9 cellular contexts compared by ENCODE assay signal in genomic region chr3:53043738-53044137, GRCh38. TPM values are rescaled to one million over a fixed set of nuclear protein-coding genes. Genes with fewer than 3 reads are reported as not detected.
A peak's percentile ranks its signal among the peaks of the same experiment; 100 is the strongest.
DNase-seq lines count a peak whose midpoint lies in the region; ATAC-seq and TF ChIP-seq lines count a peak whose summit lies in the region.
"Had no signal": no experiment of that assay in that cellular context is flagged by ENCODE, and none has a peak within 500 bp of the region (broad histone marks: within the 10 kb centered on the region; RNA-seq: fewer than 3 reads in every experiment).

No MANE protein-coding gene starts in this region.

- no peak for ATAC-seq in CD4-positive, CD25-positive, alpha-beta regulatory T cell (ENCODE audit: low read depth in 2 of 2)
- no peak for ATAC-seq in HCT116
- ATAC-seq: gastrocnemius medialis had no signal

- H3K79me2 ChIP-seq in HCT116 (ENCODE audit: insufficient read depth, low read length), result peaks cover 34% of the 10 kb centered on the region
- peaks cover 36% of the 10 kb centered on the region for H3K79me2 ChIP-seq in neural cell (replicated peaks; ENCODE audit: insufficient read depth, low read length)

- H3K4me2 ChIP-seq in HCT116 (ENCODE audit: low read length) (peak overlapping the region; percentile 94), neural cell (ENCODE audit: low read length) (peak overlapping the region; percentile 49)

- RAD21 ChIA-PET in HCT116 (lab: Charles Lee; ENCODE audit: low non-redundant PET in 1 of 2, low total read pairs in 2 of 2, uncharacterized antibody in 2 of 2, unreplicated experiment in 2 of 2), result no interaction called here

- H3K9ac ChIP-seq in HCT116 (ENCODE audit: low read length), result no peak overlapping the region
- H3K9ac ChIP-seq in neural cell (ENCODE audit: low read length), result no peak overlapping the region

- H3K27me3 ChIP-seq in CD4-positive, CD25-positive, alpha-beta regulatory T cell (ENCODE audit: control insufficient read depth, insufficient read depth, low read length), result no peaks in the 10 kb centered on the region
- H3K27me3 ChIP-seq in HCT116 (ENCODE audit: insufficient read depth, low read length) (no peaks in the 10 kb centered on the region), neural cell (ENCODE audit: insufficient read depth, low read depth, low read length) (peaks cover 19% of the 10 kb centered on the region)
- H3K27me3 ChIP-seq: gastrocnemius medialis had no signal

- no peaks in the 10 kb centered on the region for H3F3A ChIP-seq in neural cell (ENCODE audit: insufficient read depth, low read length, poor library complexity, severe bottlenecking)

- no TSS peak for BruUV-seq in HCT116 (replicated peaks; lab: Mats Ljungman, UMichigan)

- TF ChIP-seq CTCF in HCT116 (IDR thresholded peaks at IDR 0.05 in 2 of 3, conservative IDR thresholded peaks at IDR 0.05 in 1 of 3; ENCODE audit: borderline replicate concordance in 1 of 3, insufficient read depth in 1 of 3, low read depth in 2 of 3, low read length in 2 of 3), result no peak
- TF ChIP-seq CTCF in neural cell (IDR thresholded peaks at IDR 0.05; ENCODE audit: poor library complexity, severe bottlenecking), result no peak

- H3K36me3 Mint-ChIP-seq in CD4-positive, CD25-positive, alpha-beta regulatory T cell, result peaks cover 4% of the 10 kb centered on the region
- peaks cover 3% of the 10 kb centered on the region for H3K36me3 Mint-ChIP-seq in activated naive CD8-positive, alpha-beta T cell

- no peak for TF ChIP-seq RAD21 in HCT116 (IDR thresholded peaks at IDR 0.05; ENCODE audit: low read depth)
- no peak for TF ChIP-seq RAD21 in neural cell (conservative IDR thresholded peaks at IDR 0.05)

- no peaks in the 10 kb centered on the region for H3K9me3 ChIP-seq in CD4-positive, CD25-positive, alpha-beta regulatory T cell (ENCODE audit: control insufficient read depth in 2 of 2, low read length in 2 of 2)
- no peaks in the 10 kb centered on the region for H3K9me3 ChIP-seq in HCT116 (ENCODE audit: control insufficient read depth in 1 of 2, insufficient read depth in 1 of 2, low read depth in 1 of 2, low read length in 2 of 2)
- H3K9me3 ChIP-seq in neural cell (ENCODE audit: low read length), result no peaks in the 10 kb centered on the region
- H3K9me3 ChIP-seq: gastrocnemius medialis had no signal

- peak overlapping the region; percentile 93 for H3K4me3 ChIP-seq in CD4-positive, CD25-positive, alpha-beta regulatory T cell (ENCODE audit: low read depth, low read length)
- H3K4me3 ChIP-seq in HCT116 (replicated peaks in 1 of 2; ENCODE audit: low read depth in 1 of 2, low read length in 2 of 2), result no peak overlapping the region
- peak overlapping the region; percentile 74 for H3K4me3 ChIP-seq in neural cell (ENCODE audit: low read length)

- intact Hi-C loops in HCT116 (cut with micrococcal nuclease), result no loop called here

- H3K4me1 Mint-ChIP-seq in CD4-positive, CD25-positive, alpha-beta regulatory T cell, result peaks cover 34 to 59% (median 43%) of the 10 kb centered on the region in 4 donors
- H3K4me1 Mint-ChIP-seq in activated naive CD8-positive, alpha-beta T cell (ENCODE audit: low read depth), result peaks cover 55% of the 10 kb centered on the region

- H4K20me1 ChIP-seq in HCT116 (ENCODE audit: insufficient read depth) (no peaks in the 10 kb centered on the region), neural cell (ENCODE audit: insufficient read depth) (no peaks in the 10 kb centered on the region)

- no peak for DNase-seq in CD4-positive, CD25-positive, alpha-beta regulatory T cell
- DNase-seq in HCT116 (ENCODE audit: low read depth, low spot score) (no peak), hepatic stellate cell (ENCODE audit: low spot score) (no peak), HUDEP-2 (lab: John Stamatoyannopoulos, UW; ENCODE audit: unreplicated experiment in 76 of 76) (no peak), cerebellar nuclear complex (lab: John Stamatoyannopoulos, UW) (no peak)
- DNase-seq: gastrocnemius medialis, NCI-H1105 had no signal

- peaks cover 10% of the 10 kb centered on the region for H3K27me3 Mint-ChIP-seq in CD4-positive, CD25-positive, alpha-beta regulatory T cell
- H3K27me3 Mint-ChIP-seq in activated naive CD8-positive, alpha-beta T cell, result no peaks in the 10 kb centered on the region

- peaks cover 0 to 2% (median 0%) of the 10 kb centered on the region in 7 donors for H3K9me3 Mint-ChIP-seq in CD4-positive, CD25-positive, alpha-beta regulatory T cell
- no peaks in the 10 kb centered on the region for H3K9me3 Mint-ChIP-seq in activated naive CD8-positive, alpha-beta T cell (ENCODE audit: low read depth)

- H3K4me1 ChIP-seq in CD4-positive, CD25-positive, alpha-beta regulatory T cell (ENCODE audit: control insufficient read depth, insufficient read depth, low read length, poor library complexity, severe bottlenecking), result peaks cover 26% of the 10 kb centered on the region
- peaks cover 10 to 26% of the 10 kb centered on the region in 2 experiments for H3K4me1 ChIP-seq in HCT116 (ENCODE audit: control insufficient read depth in 1 of 2, insufficient read depth in 2 of 2, low read length in 2 of 2)

- no peak for TF ChIP-seq EP300 in neural cell (conservative IDR thresholded peaks at IDR 0.05; ENCODE audit: poor library complexity, severe bottlenecking)

- peak overlapping the region; percentile 86 for H3K27ac ChIP-seq in CD4-positive, CD25-positive, alpha-beta regulatory T cell (ENCODE audit: insufficient read depth, low read length, poor library complexity, severe bottlenecking)
- H3K27ac ChIP-seq in HCT116 (ENCODE audit: low read depth, low read length), result no peak overlapping the region
- H3K27ac ChIP-seq in neural cell (ENCODE audit: low read length), result no peak overlapping the region

- H3K9me2 ChIP-seq in HCT116 (ENCODE audit: insufficient read depth) (no peaks in the 10 kb centered on the region), neural cell (ENCODE audit: insufficient read depth, low read length) (no peaks in the 10 kb centered on the region)

- CTCF ChIA-PET in HCT116 (lab: Charles Lee), result no interaction called here

- no peak for TF ChIP-seq POLR2A in HCT116 (IDR thresholded peaks at IDR 0.05; ENCODE audit: borderline replicate concordance, extremely low read depth, insufficient read depth, insufficient read length)

- H3K4me3 Mint-ChIP-seq in CD4-positive, CD25-positive, alpha-beta regulatory T cell, result peak overlapping the region; percentile 95 to 98 (median 96)
- peak overlapping the region; percentile 96 for H3K4me3 Mint-ChIP-seq in activated naive CD8-positive, alpha-beta T cell

- H2AFZ ChIP-seq in HCT116 (ENCODE audit: low read depth, low read length, poor library complexity, severe bottlenecking) (no peak overlapping the region), neural cell (ENCODE audit: low read depth, low read length) (no peak overlapping the region)

- no peaks in the 10 kb centered on the region for H3K36me3 ChIP-seq in CD4-positive, CD25-positive, alpha-beta regulatory T cell (ENCODE audit: control insufficient read depth, insufficient read depth, low read length)
- no peaks in the 10 kb centered on the region for H3K36me3 ChIP-seq in HCT116 (ENCODE audit: control insufficient read depth in 1 of 2, insufficient read depth in 2 of 2, low read length in 2 of 2)
- H3K36me3 ChIP-seq in neural cell (ENCODE audit: insufficient read depth, low read length), result no peaks in the 10 kb centered on the region
- H3K36me3 ChIP-seq: gastrocnemius medialis had no signal

- peak overlapping the region in 2 of 3 donors; percentile 50 to 87 for H3K27ac Mint-ChIP-seq in CD4-positive, CD25-positive, alpha-beta regulatory T cell
- peak overlapping the region; percentile 97 for H3K27ac Mint-ChIP-seq in activated naive CD8-positive, alpha-beta T cell

- POLR2A ChIA-PET in HCT116 (lab: Charles Lee), result no interaction called here

TF ChIP-seq in HCT116, 20 proteins besides CTCF, POLR2A, EP300 and RAD21:
- TF ChIP-seq CBX3 (IDR thresholded peaks at IDR 0.05; ENCODE audit: low read depth), result no peak
- TF ChIP-seq SIN3A (IDR thresholded peaks at IDR 0.05; ENCODE audit: low read depth), result no peak
- TF ChIP-seq EZH2 (IDR thresholded peaks at IDR 0.05), result no peak
- no peak for TF ChIP-seq ZFX (IDR thresholded peaks at IDR 0.05)
- TF ChIP-seq JUND (IDR thresholded peaks at IDR 0.05), result no peak
- TF ChIP-seq FOSL1 (IDR thresholded peaks at IDR 0.05; ENCODE audit: low read depth), result no peak
TF ChIP-seq in HCT116: peak in this region for 0.

TF ChIP-seq in neural cell, 6 proteins besides CTCF, POLR2A, EP300 and RAD21:
- TF ChIP-seq SMC3 (conservative IDR thresholded peaks at IDR 0.05; ENCODE audit: poor library complexity) (no peak), EZH2 (IDR thresholded peaks at IDR 0.05; ENCODE audit: borderline replicate concordance, insufficient read depth, low read length, poor library complexity, severe bottlenecking) (no peak), POLR2AphosphoS5 (IDR thresholded peaks at IDR 0.05) (no peak), REST (IDR thresholded peaks at IDR 0.05; ENCODE audit: borderline replicate concordance) (no peak), TAF1 (IDR thresholded peaks at IDR 0.05; ENCODE audit: low read depth) (no peak)

RNA-seq across cellular contexts. Expression of gene SFMBT1, which starts 2.1 kb away (rescaled TPM):
- total RNA-seq in CD4-positive, CD25-positive, alpha-beta regulatory T cell, result 31.4 TPM
- 10 to 100 TPM; 13.1 to 19.8 (median 15.6) TPM for polyA plus RNA-seq in CD4-positive, CD25-positive, alpha-beta regulatory T cell
- total RNA-seq in HCT116 (2021; ENCODE audit: unreplicated experiment), result 14.8 TPM
- polyA plus RNA-seq in HCT116 (2012), result 6.7 and 6.9 TPM in 2 replicates
- 17.3 and 41.7 TPM in 2 replicates for polyA plus RNA-seq in neural cell
- 37.7 and 50.1 TPM in 2 replicates for polyA minus RNA-seq in neural cell

Comparison
In these comparisons a context has a peak if more than half of its experiments do, and no peak if none do; other contexts are left out.
1. H3K4me3 ChIP-seq: peak in CD4-positive, CD25-positive, alpha-beta regulatory T cell (single experiment) and neural cell (single experiment); none in HCT116 (0 of 2).